In the genomic region with DNA sequence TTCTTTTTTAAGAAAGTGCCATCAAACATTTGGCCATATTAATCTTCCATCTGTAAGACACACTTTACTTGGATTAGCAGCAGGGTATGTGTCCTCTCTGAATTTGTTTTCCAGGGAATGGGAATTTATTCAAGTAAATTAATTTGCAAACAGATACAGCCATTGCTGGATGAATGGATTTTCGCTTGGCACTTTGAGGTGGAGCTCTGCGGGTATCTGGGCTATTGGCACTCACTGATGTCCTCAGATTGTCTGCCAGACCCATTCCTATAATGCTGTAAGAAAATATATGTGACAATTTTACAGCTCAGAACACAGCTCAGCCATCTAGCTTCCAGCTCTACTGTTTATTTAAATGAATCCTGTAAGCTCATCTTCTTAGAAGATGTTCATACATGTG, we compare ENCODE assay signal across 17 cellular contexts.
DNase-seq lines count a peak whose midpoint lies in the region; TF ChIP-seq lines count a peak whose summit lies in the region.
"Had no signal": no experiment of that assay in that cellular context is flagged by ENCODE, and none has a peak within 500 bp of the region (broad histone marks: within the 10 kb centered on the region; RNA-seq: fewer than 3 reads in every experiment).

No MANE protein-coding gene starts in this region.

- no peaks in the 10 kb centered on the region for H3K27me3 ChIP-seq in Peyer's patch
- H3K27me3 ChIP-seq in CD4-positive, alpha-beta memory T cell (ENCODE audit: insufficient read depth, low read length): no peaks in the 10 kb centered on the region
- H3K27me3 ChIP-seq: BE2C, BLaER1 had no signal

- DNase-seq in NCI-H524 (lab: John Stamatoyannopoulos, UW) (peak; percentile 0 to 71), cerebellar cortex (ENCODE audit: low spot score) (peak; percentile 69), amniotic stem cell (lab: John Stamatoyannopoulos, UW) (no peak), Peyer's patch (no peak)
- DNase-seq in CD4-positive, alpha-beta memory T cell: no peak
- DNase-seq: 8988T; ACHN; BE2C; Caco-2; Calu3; CD4-positive, CD25-positive, alpha-beta regulatory T cell; CD8-positive, alpha-beta T cell; DMS79 treated with DMSO at 0.1 percent for 48 hours; GDM1 had no signal

- no peak overlapping the region for H3K4me3 Mint-ChIP-seq in CD4-positive, alpha-beta memory T cell
- H3K4me3 Mint-ChIP-seq: CD14-positive monocyte; CD4-positive, CD25-positive, alpha-beta regulatory T cell; CD8-positive, alpha-beta T cell had no signal

- H3K27me3 Mint-ChIP-seq in CD4-positive, alpha-beta memory T cell: no peaks in the 10 kb centered on the region
- H3K27me3 Mint-ChIP-seq: CD4-positive, CD25-positive, alpha-beta regulatory T cell had no signal

- no peak for TF ChIP-seq POLR2A in Peyer's patch (IDR thresholded peaks at IDR 0.05)

- no peak for TF ChIP-seq CTCF in Peyer's patch (IDR thresholded peaks at IDR 0.05)

- H3K4me3 ChIP-seq in Peyer's patch: no peak overlapping the region
- no peak overlapping the region for H3K4me3 ChIP-seq in CD4-positive, alpha-beta memory T cell (ENCODE audit: low read length in 2 of 2)
- H3K4me3 ChIP-seq: BLaER1, GM12878 had no signal

- intact Hi-C loops in CD4-positive, alpha-beta memory T cell (cut with micrococcal nuclease): no loop called here

- no peaks in the 10 kb centered on the region for H3K9me3 ChIP-seq in Peyer's patch
- H3K9me3 ChIP-seq in CD4-positive, alpha-beta memory T cell (ENCODE audit: control insufficient read depth in 1 of 2, low read length in 2 of 2): no peaks in the 10 kb centered on the region
- H3K9me3 ChIP-seq: BE2C, BLaER1, Caco-2 had no signal

- no peaks in the 10 kb centered on the region for H3K36me3 ChIP-seq in Peyer's patch
- H3K36me3 ChIP-seq in CD4-positive, alpha-beta memory T cell (ENCODE audit: insufficient read depth, low read length): no peaks in the 10 kb centered on the region
- H3K36me3 ChIP-seq: BE2C, BLaER1 had no signal

- POLR2A ChIA-PET in CD4-positive, alpha-beta memory T cell (lab: Charles Lee; ENCODE audit: partially characterized antibody): no interaction called here

- no peaks in the 10 kb centered on the region for H3K4me1 ChIP-seq in Peyer's patch
- no peaks in the 10 kb centered on the region for H3K4me1 ChIP-seq in CD4-positive, alpha-beta memory T cell (ENCODE audit: insufficient read depth, low read length)
- H3K4me1 ChIP-seq: BE2C, BLaER1, Caco-2 had no signal

- H3K27ac ChIP-seq in Peyer's patch: no peak overlapping the region
- no peak overlapping the region for H3K27ac ChIP-seq in CD4-positive, alpha-beta memory T cell (ENCODE audit: low read depth, low read length)
- H3K27ac ChIP-seq: BLaER1 had no signal

- CTCF ChIA-PET in CD4-positive, alpha-beta memory T cell (lab: Charles Lee; ENCODE audit: partially characterized antibody): no interaction called here

- peaks cover 0 to 3% (median 0%) of the 10 kb centered on the region in 8 donors for H3K9me3 Mint-ChIP-seq in CD4-positive, alpha-beta memory T cell
- H3K9me3 Mint-ChIP-seq: CD8-positive, alpha-beta T cell had no signal

- H3K4me1 Mint-ChIP-seq in CD4-positive, alpha-beta memory T cell: no peaks in the 10 kb centered on the region
- H3K4me1 Mint-ChIP-seq: CD14-positive monocyte; CD4-positive, CD25-positive, alpha-beta regulatory T cell had no signal

- no peak overlapping the region for H3K27ac Mint-ChIP-seq in CD4-positive, alpha-beta memory T cell
- H3K27ac Mint-ChIP-seq: CD14-positive monocyte; CD4-positive, CD25-positive, alpha-beta regulatory T cell; CD8-positive, alpha-beta T cell had no signal

- H3K36me3 Mint-ChIP-seq in CD4-positive, alpha-beta memory T cell: no peaks in the 10 kb centered on the region
- H3K36me3 Mint-ChIP-seq: CD14-positive monocyte; CD4-positive, CD25-positive, alpha-beta regulatory T cell; CD8-positive, alpha-beta T cell had no signal

Comparison
In these comparisons a context has a peak if more than half of its experiments do, and no peak if none do; other contexts are left out.
1. DNase-seq: peak in NCI-H524 (2 of 2) and cerebellar cortex (single experiment); none in amniotic stem cell (single experiment), Peyer's patch (0 of 3) and CD4-positive, alpha-beta memory T cell (0 of 5).